ENCODE assay signal across 8 cellular contexts in the genomic region with DNA sequence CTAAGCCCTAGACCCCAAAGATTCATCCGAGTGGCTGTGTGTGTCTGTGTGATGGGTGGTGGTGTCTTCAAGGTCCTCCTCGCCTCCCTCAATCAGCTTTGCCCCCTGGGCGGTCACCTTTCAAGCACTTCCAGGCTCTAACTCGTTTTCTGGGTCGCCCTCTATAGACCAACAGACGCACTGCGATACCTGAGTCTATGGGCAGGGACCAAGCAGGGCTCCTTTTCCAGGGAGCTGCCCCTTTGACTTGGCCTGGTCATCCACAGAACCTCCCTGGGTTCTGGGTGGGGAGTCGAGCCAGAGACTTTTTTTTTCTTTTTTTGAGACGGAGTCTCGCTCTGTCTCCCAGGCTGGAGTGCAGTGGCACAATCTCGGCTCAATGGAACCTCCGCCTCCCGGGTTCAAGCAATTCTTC. TPM values are rescaled to one million over a fixed set of nuclear protein-coding genes. Genes with fewer than 3 reads are reported as not detected.
DNase-seq lines count a peak whose midpoint lies in the region; ATAC-seq and TF ChIP-seq lines count a peak whose summit lies in the region.

No MANE protein-coding gene starts in this region.

- H4K20me1 ChIP-seq in SK-N-SH (ENCODE audit: insufficient read depth), result 0 out of 2 replicates have a peak, but pooled peaks cover 3% of the 10 kb centered on the region

- peak overlapping the region; percentile 64 for H3K9ac ChIP-seq in SK-N-SH

- H3K27ac ChIP-seq in SK-N-SH (ENCODE audit: low read depth in 2 of 2, low read length in 1 of 2) (peak overlapping the region in 1 of 2 experiments; percentile 20; a peak in 2 of 4 replicates), cardiac muscle cell (no peak overlapping the region), prostate gland (peak overlapping the region in 1 of 2 donors; percentile 83)

- no peaks in the 10 kb centered on the region for H3K36me3 Mint-ChIP-seq in activated naive CD4-positive, alpha-beta T cell treated with anti-CD3 and anti-CD28 coated beads, Interleukin-2, amount 50 U/mL, for 72 hours

- no peaks in the 10 kb centered on the region for H3K9me3 Mint-ChIP-seq in activated naive CD4-positive, alpha-beta T cell treated with anti-CD3 and anti-CD28 coated beads, Interleukin-2, amount 50 U/mL, for 72 hours

- H3K4me2 ChIP-seq in SK-N-SH, result peak overlapping the region; percentile 99

- H3K79me2 ChIP-seq in SK-N-SH (ENCODE audit: insufficient read depth), result peaks cover 19% of the 10 kb centered on the region; the same call in 1 of the 2 replicates

- peaks cover 22 to 24% of the 10 kb centered on the region in 2 experiments for H3K36me3 ChIP-seq in SK-N-SH (replicated peaks in 1 of 2; ENCODE audit: control insufficient read depth in 1 of 2, insufficient read depth in 2 of 2, low read length in 1 of 2)
- H3K36me3 ChIP-seq in cardiac muscle cell, result peaks cover 11% of the 10 kb centered on the region
- H3K36me3 ChIP-seq in prostate gland, result no peaks in the 10 kb centered on the region

- peak overlapping the region; percentile 85; the same call in 1 of the 2 replicates for H2AFZ ChIP-seq in SK-N-SH (ENCODE audit: low read depth)

- TF ChIP-seq EP300 in SK-N-SH (IDR thresholded peaks at IDR 0.05; ENCODE audit: borderline replicate concordance in 1 of 2, low read depth in 1 of 2, low read length in 1 of 2), result no peak

- WGBS in SK-N-SH (ENCODE audit: low lambda C conversion rate), result 38% methylated on average over 12 of the region's 13 CpGs
- 32% methylated on average over 13 of the region's 13 CpGs for WGBS in prostate gland

- TF ChIP-seq POLR2A in prostate gland (IDR thresholded peaks at IDR 0.05), result no peak

- H3K4me3 ChIP-seq in GM12864 (ENCODE audit: low read depth, low read length) (peak overlapping the region; percentile 87), LNCaP clone FGC (ENCODE audit: low read depth, low read length) (peak overlapping the region; percentile 73), SK-N-SH (ENCODE audit: low read depth in 2 of 2, low read length in 1 of 2) (peak overlapping the region; percentile 73 to 89), cardiac muscle cell (peak overlapping the region; percentile 82), prostate gland (peak overlapping the region; percentile 60 to 72)

- H3K9me3 ChIP-seq in SK-N-SH (no peaks in the 10 kb centered on the region), cardiac muscle cell (ENCODE audit: low read depth) (no peaks in the 10 kb centered on the region), prostate gland (no peaks in the 10 kb centered on the region)

- H3K9me2 ChIP-seq in SK-N-SH, result no peaks in the 10 kb centered on the region

- TF ChIP-seq CTCF in GM12864 (IDR thresholded peaks at IDR 0.05; ENCODE audit: low read depth, low read length, missing control alignments) (peak; percentile 78), LNCaP clone FGC (IDR thresholded peaks at IDR 0.05; ENCODE audit: control insufficient read depth, extremely low read depth, insufficient read depth) (peak; percentile 72), SK-N-SH (IDR thresholded peaks at IDR 0.05) (peak; percentile 66), cardiac muscle cell (IDR thresholded peaks at IDR 0.05; ENCODE audit: low read depth, low read length) (peak; percentile 69), prostate gland (IDR thresholded peaks at IDR 0.05) (peak in 3 of 4 experiments; percentile 19 to 68 (median 56))

- CTCF ChIA-PET in SK-N-SH (lab: Yijun Ruan, JAX), result interaction anchor here (0.6 to 2.1 kb wide), 48 partner anchors 8 to 361 kb away, joined by 3 to 80 read pairs (median 4); a partner anchor contains a TSS

- H3F3A ChIP-seq in SK-N-SH (replicated peaks; ENCODE audit: insufficient read depth), result peaks cover 15% of the 10 kb centered on the region

- peak overlapping the region; percentile 13 to 94 for H3K27ac Mint-ChIP-seq in activated naive CD4-positive, alpha-beta T cell treated with anti-CD3 and anti-CD28 coated beads, Interleukin-2, amount 50 U/mL, for 72 hours

- H3K27me3 ChIP-seq in SK-N-SH (ENCODE audit: insufficient read depth) (no peaks in the 10 kb centered on the region), cardiac muscle cell (no peaks in the 10 kb centered on the region), prostate gland (replicated peaks; ENCODE audit: insufficient read depth) (no peaks in the 10 kb centered on the region)

- POLR2A ChIA-PET in SK-N-SH (lab: Yijun Ruan, JAX), result interaction anchor here (0.7 to 1.3 kb wide), 3 partner anchors 9 to 30 kb away, joined by 3 to 4 read pairs (median 3); a partner anchor contains a TSS

- peak; percentile 64 for TF ChIP-seq RAD21 in SK-N-SH (IDR thresholded peaks at IDR 0.05; ENCODE audit: low read length)

- no peak for DNase-seq in GM12864 (ENCODE audit: low read depth)
- DNase-seq in LNCaP clone FGC (ENCODE audit: low read depth), result peak; percentile 42
- DNase-seq in SK-N-SH, result peak; percentile 84
- peak; percentile 68 to 75 for DNase-seq in activated naive CD4-positive, alpha-beta T cell treated with anti-CD3 and anti-CD28 coated beads, Interleukin-2, amount 50 U/mL, for 72 hours (ENCODE audit: low spot score in 2 of 2)
- DNase-seq in cardiac muscle cell (ENCODE audit: low read depth in 1 of 2, low spot score in 1 of 2), result peak; percentile 69 to 78
- peak; percentile 41 for DNase-seq in prostate gland (ENCODE audit: low spot score)
- DNase-seq in ureter (ENCODE audit: low spot score), result peak; percentile 73

- intact Hi-C loops in prostate gland (cut with DNase I), result no loop called here

- peaks cover 0 to 6% of the 10 kb centered on the region in 2 experiments; a peak in 1 of 4 replicates for H3K4me1 ChIP-seq in SK-N-SH (ENCODE audit: control insufficient read depth in 1 of 2, insufficient read depth in 2 of 2, low read depth in 1 of 2, low read length in 1 of 2)
- no peaks in the 10 kb centered on the region for H3K4me1 ChIP-seq in cardiac muscle cell (ENCODE audit: low read depth)
- H3K4me1 ChIP-seq in prostate gland (replicated peaks), result no peaks in the 10 kb centered on the region

- ATAC-seq in activated naive CD4-positive, alpha-beta T cell treated with anti-CD3 and anti-CD28 coated beads, Interleukin-2, amount 50 U/mL, for 72 hours, result peak; percentile 62 to 68
- ATAC-seq in GM18870 (IDR thresholded peaks at IDR 0.05; ENCODE audit: unreplicated experiment), result no peak

TF ChIP-seq in SK-N-SH, 30 proteins besides CTCF, POLR2A, EP300 and RAD21:
- TF ChIP-seq, protein P1, sequence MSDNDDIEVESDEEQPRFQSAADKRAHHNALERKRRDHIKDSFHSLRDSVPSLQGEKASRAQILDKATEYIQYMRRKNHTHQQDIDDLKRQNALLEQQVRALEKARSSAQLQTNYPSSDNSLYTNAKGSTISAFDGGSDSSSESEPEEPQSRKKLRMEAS (IDR thresholded peaks at IDR 0.05; ENCODE audit: low read depth), result no peak
- no peak for TF ChIP-seq FOXJ3 (CRISPR knock-in tag; IDR thresholded peaks at IDR 0.05)
- TF ChIP-seq SMC3 (IDR thresholded peaks at IDR 0.05; ENCODE audit: low read depth, low read length), result peak; percentile 58

RNA-seq across cellular contexts. Expression of a gene that starts 1.1 kb away (rescaled TPM):
- polyA plus RNA-seq in SK-N-SH (2012; rRNA removed) (17.9 and 24.1 TPM in 2 replicates), cardiac muscle cell (17.8 TPM in 2 replicates)
- 10.2 and 15.9 TPM in 2 replicates for polyA plus RNA-seq in SK-N-SH (2012; cell fraction: cytosol; rRNA removed)
- 31.8 and 41.7 TPM in 2 replicates for polyA plus RNA-seq in SK-N-SH (2012; cell fraction: nucleus; rRNA removed)
- total RNA-seq in activated naive CD4-positive, alpha-beta T cell treated with anti-CD3 and anti-CD28 coated beads, Interleukin-2, amount 50 U/mL, for 72 hours, result 10 to 100 TPM in 1 of 2 donors, 1 to 10 TPM in 1; 9.4 to 10.2 TPM
- total RNA-seq in cardiac muscle cell (16.9 and 30.2 TPM in 2 replicates), prostate gland (10 to 100 TPM; 19.2 to 21.5 TPM), ureter (37.1 TPM)

RNA-seq across cellular contexts. Expression of a gene that starts 18.8 kb away (rescaled TPM):
- polyA plus RNA-seq in SK-N-SH (2012; rRNA removed) (54.7 and 57.2 TPM in 2 replicates), cardiac muscle cell (75.1 and 81.1 TPM in 2 replicates)
- 28.0 and 36.9 TPM in 2 replicates for polyA plus RNA-seq in SK-N-SH (2012; cell fraction: cytosol; rRNA removed)
- 152 and 171 TPM in 2 replicates for polyA plus RNA-seq in SK-N-SH (2012; cell fraction: nucleus; rRNA removed)
- total RNA-seq in activated naive CD4-positive, alpha-beta T cell treated with anti-CD3 and anti-CD28 coated beads, Interleukin-2, amount 50 U/mL, for 72 hours, result 10 to 100 TPM; 33.9 to 38.3 TPM
- total RNA-seq in cardiac muscle cell (87.1 and 93.3 TPM in 2 replicates), prostate gland (10 to 100 TPM; 57.5 to 89.6 TPM), ureter (91.8 TPM)

RNA-seq across cellular contexts. Expression of a gene that starts 19.2 kb away (rescaled TPM):
- polyA plus RNA-seq in SK-N-SH (2012; rRNA removed) (18.8 and 23.3 TPM in 2 replicates), cardiac muscle cell (54.2 and 63.5 TPM in 2 replicates)
- 10.6 and 17.0 TPM in 2 replicates for polyA plus RNA-seq in SK-N-SH (2012; cell fraction: cytosol; rRNA removed)
- polyA plus RNA-seq in SK-N-SH (2012; cell fraction: nucleus; rRNA removed), result 29.9 and 31.3 TPM in 2 replicates
- 10 to 100 TPM; 25.6 to 35.9 TPM for total RNA-seq in activated naive CD4-positive, alpha-beta T cell treated with anti-CD3 and anti-CD28 coated beads, Interleukin-2, amount 50 U/mL, for 72 hours
- total RNA-seq in cardiac muscle cell (15.5 and 18.6 TPM in 2 replicates), prostate gland (10 to 100 TPM; 14.6 to 27.2 TPM), ureter (32.7 TPM)

RNA-seq across cellular contexts. Expression of a gene that starts 29.7 kb away (rescaled TPM):
- polyA plus RNA-seq in SK-N-SH (2012; rRNA removed) (58.9 and 61.5 TPM in 2 replicates), cardiac muscle cell (39.7 and 71.0 TPM in 2 replicates)
- polyA plus RNA-seq in SK-N-SH (2012; cell fraction: cytosol; rRNA removed), result 45.3 and 50.0 TPM in 2 replicates
- polyA plus RNA-seq in SK-N-SH (2012; cell fraction: nucleus; rRNA removed), result 85.0 and 87.0 TPM in 2 replicates
- 10 to 100 TPM; 36.4 to 77.9 TPM for total RNA-seq in activated naive CD4-positive, alpha-beta T cell treated with anti-CD3 and anti-CD28 coated beads, Interleukin-2, amount 50 U/mL, for 72 hours
- total RNA-seq in cardiac muscle cell (48.0 and 51.8 TPM in 2 replicates), prostate gland (10 to 100 TPM; 33.2 to 41.7 TPM), ureter (57.7 TPM)
